8 cellular contexts compared by ENCODE assay signal in genomic region chr15:79849789-79850188, GRCh38. TPM values are rescaled to one million over a fixed set of nuclear protein-coding genes. Genes with fewer than 3 reads are reported as not detected.
DNase-seq lines count a peak whose midpoint lies in the region; ATAC-seq, FAIRE-seq and TF ChIP-seq lines count a peak whose summit lies in the region.

No MANE protein-coding gene starts in this region.

- H3K27ac Mint-ChIP-seq in natural killer cell: no peak overlapping the region
- no peak overlapping the region for H3K27ac Mint-ChIP-seq in natural killer cell treated with Interleukin-12 subunit alpha and Interleukin-12 subunit beta and Interleukin-15 and Interleukin-18, amount 100 ng/mL, for 72 hours
- H3K27ac Mint-ChIP-seq in effector memory CD8-positive, alpha-beta T cell: peak overlapping the region in 1 of 2 donors; percentile 33

- H3K36me3 ChIP-seq in OCI-LY7 (ENCODE audit: insufficient read depth, low read length) (0 out of 2 replicates have a peak, but pooled peaks cover 4% of the 10 kb centered on the region), endothelial cell of umbilical vein (ENCODE audit: control insufficient read depth in 2 of 2, extremely low read depth in 1 of 2, insufficient read depth in 2 of 2, low read length in 2 of 2) (no peaks in the 10 kb centered on the region), prostate gland (no peaks in the 10 kb centered on the region), aorta (ENCODE audit: control insufficient read depth in 1 of 2, insufficient read depth in 2 of 2, low read length in 1 of 2) (no peaks in the 10 kb centered on the region)

- no peak overlapping the region for H3K9ac ChIP-seq in endothelial cell of umbilical vein (replicated peaks; ENCODE audit: extremely low read depth, insufficient read depth, low read length)

- 77% methylated on average over 3 of the region's 3 CpGs for WGBS in prostate gland
- 80 to 84% methylated on average over 3 of the region's 3 CpGs for WGBS in aorta, 2 donors

- no peak overlapping the region for H2AFZ ChIP-seq in OCI-LY7 (ENCODE audit: low read length)
- no peak overlapping the region for H2AFZ ChIP-seq in endothelial cell of umbilical vein (ENCODE audit: low read depth, low read length)

- intact Hi-C loops in natural killer cell (cut with micrococcal nuclease): no loop called here
- intact Hi-C loops in OCI-LY7 (cut with micrococcal nuclease; ENCODE audit: unreplicated experiment): loop anchor here (5.0 kb wide), 3 partner anchors 182 to 467 kb away; no protein-coding TSS in a partner anchor
- intact Hi-C loops in endothelial cell of umbilical vein (cut with micrococcal nuclease): loop anchor here (1.0 to 5.0 kb wide), 2 partner anchors 207 to 468 kb away; no protein-coding TSS in a partner anchor
- intact Hi-C loops in prostate gland (cut with DNase I): no loop called here
- intact Hi-C loops in aorta (cut with DNase I): loop anchor here in 1 of 2 donors (5.0 kb wide), 1 partner anchor 467 kb away; no protein-coding TSS in a partner anchor

- no peak for FAIRE-seq in endothelial cell of umbilical vein (lab: Jason Lieb, UNC)

- H3K9me2 ChIP-seq in OCI-LY7 (ENCODE audit: insufficient read depth, low read length): no peaks in the 10 kb centered on the region

- TF ChIP-seq CTCF in natural killer cell (IDR thresholded peaks at IDR 0.05) (peak; percentile 39), OCI-LY7 (conservative IDR thresholded peaks at IDR 0.05; ENCODE audit: low read length) (peak; percentile 89), endothelial cell of umbilical vein (IDR thresholded peaks at IDR 0.05; ENCODE audit: extremely low read depth in 1 of 2, insufficient read depth in 1 of 2, low read depth in 1 of 2, low read length in 2 of 2) (peak; percentile 65 to 67), prostate gland (IDR thresholded peaks at IDR 0.05) (peak in 3 of 4 experiments; percentile 43 to 47 (median 44))

- H3K4me1 ChIP-seq in OCI-LY7 (ENCODE audit: insufficient read depth, low read length, poor library complexity, severe bottlenecking): no peaks in the 10 kb centered on the region
- no peaks in the 10 kb centered on the region for H3K4me1 ChIP-seq in endothelial cell of umbilical vein (ENCODE audit: control insufficient read depth, extremely low read depth, insufficient read depth, low read length)
- H3K4me1 ChIP-seq in prostate gland (replicated peaks): no peaks in the 10 kb centered on the region
- no peaks in the 10 kb centered on the region for H3K4me1 ChIP-seq in aorta (ENCODE audit: control insufficient read depth in 1 of 2, insufficient read depth in 2 of 2, low read length in 2 of 2)

- H3K27me3 ChIP-seq in endothelial cell of umbilical vein (ENCODE audit: control insufficient read depth in 2 of 2, insufficient read depth in 2 of 2, low read length in 2 of 2) (no peaks in the 10 kb centered on the region), prostate gland (replicated peaks; ENCODE audit: insufficient read depth) (no peaks in the 10 kb centered on the region), aorta (ENCODE audit: control insufficient read depth in 1 of 2, insufficient read depth in 2 of 2, low read length in 1 of 2) (no peaks in the 10 kb centered on the region)

- dilution Hi-C loops in endothelial cell of umbilical vein (cut with MboI; ENCODE audit: extremely low pct_ligation_motif_present, low sequenced_read_pairs): no loop called here

- H4K20me1 ChIP-seq in OCI-LY7 (ENCODE audit: insufficient read depth, low read length): no peaks in the 10 kb centered on the region
- no peaks in the 10 kb centered on the region for H4K20me1 ChIP-seq in endothelial cell of umbilical vein (replicated peaks; ENCODE audit: control insufficient read depth, extremely low read depth, insufficient read depth, low read length)

- CTCF ChIA-PET in OCI-LY7 (lab: Charles Lee; ENCODE audit: unreplicated experiment) (interaction anchor here (0.5 kb wide), 1 partner anchor 133 kb away, joined by 3 read pairs; no protein-coding TSS in a partner anchor), endothelial cell of umbilical vein (lab: Charles Lee) (interaction anchor here (0.6 to 3.7 kb wide), 35 partner anchors 9 to 665 kb away, joined by 3 to 170 read pairs (median 3); partner anchors contain the start of genes MINAR1 and TMED3)

- DNase-seq in natural killer cell (no peak), OCI-LY7 (ENCODE audit: low spot score) (peak; percentile 54), endothelial cell of umbilical vein (ENCODE audit: low read depth, low spot score) (peak; percentile 40), prostate gland (ENCODE audit: low spot score) (peak; percentile 19), aorta (no peak)
- DNase-seq in natural killer cell treated with Interleukin-12 subunit alpha and Interleukin-12 subunit beta and Interleukin-15 and Interleukin-18, amount 100 ng/mL, for 72 hours (ENCODE audit: low spot score): no peak
- no peak for DNase-seq in effector memory CD8-positive, alpha-beta T cell

- no peak overlapping the region for H3K4me3 ChIP-seq in OCI-LY7 (ENCODE audit: low read depth, low read length, poor library complexity, severe bottlenecking)
- no peak overlapping the region for H3K4me3 ChIP-seq in endothelial cell of umbilical vein (replicated peaks in 1 of 3; ENCODE audit: insufficient read depth in 1 of 3, low read depth in 1 of 3, low read length in 3 of 3)
- H3K4me3 ChIP-seq in prostate gland: no peak overlapping the region
- no peak overlapping the region for H3K4me3 ChIP-seq in aorta (ENCODE audit: low read length in 2 of 2)

- H3K9me3 ChIP-seq in OCI-LY7 (ENCODE audit: low read length) (no peaks in the 10 kb centered on the region), endothelial cell of umbilical vein (replicated peaks; ENCODE audit: control insufficient read depth, insufficient read depth, low read length) (no peaks in the 10 kb centered on the region), prostate gland (no peaks in the 10 kb centered on the region), aorta (ENCODE audit: control insufficient read depth, low read length) (no peaks in the 10 kb centered on the region)

- TF ChIP-seq POLR2A in endothelial cell of umbilical vein (IDR thresholded peaks at IDR 0.05; ENCODE audit: low read depth, low read length): no peak
- TF ChIP-seq POLR2A in prostate gland (IDR thresholded peaks at IDR 0.05): no peak

- H3K79me2 ChIP-seq in OCI-LY7 (ENCODE audit: insufficient read depth, low read depth, low read length) (no peaks in the 10 kb centered on the region), endothelial cell of umbilical vein (ENCODE audit: control insufficient read depth, insufficient read depth, low read length) (no peaks in the 10 kb centered on the region)

- H3K9me1 ChIP-seq in endothelial cell of umbilical vein (replicated peaks; ENCODE audit: control insufficient read depth, extremely low read depth, insufficient read depth, low read length): no peaks in the 10 kb centered on the region

- no peaks in the 10 kb centered on the region for H3K27me3 Mint-ChIP-seq in natural killer cell (ENCODE audit: low read depth in 2 of 2)
- H3K27me3 Mint-ChIP-seq in natural killer cell treated with Interleukin-12 subunit alpha and Interleukin-12 subunit beta and Interleukin-15 and Interleukin-18, amount 100 ng/mL, for 72 hours: no peaks in the 10 kb centered on the region
- no peaks in the 10 kb centered on the region for H3K27me3 Mint-ChIP-seq in effector memory CD8-positive, alpha-beta T cell

- POLR2A ChIA-PET in OCI-LY7 (lab: Charles Lee): interaction anchor here (0.5 kb wide), 1 partner anchor 27 kb away, joined by 4 read pairs; no protein-coding TSS in a partner anchor
- POLR2A ChIA-PET in endothelial cell of umbilical vein (lab: Charles Lee): no interaction called here

- no peak overlapping the region for H3K27ac ChIP-seq in OCI-LY7 (ENCODE audit: low read depth, low read length, poor library complexity, severe bottlenecking)
- no peak overlapping the region for H3K27ac ChIP-seq in endothelial cell of umbilical vein (ENCODE audit: insufficient read depth, low read depth, low read length)
- no peak overlapping the region for H3K27ac ChIP-seq in prostate gland
- H3K27ac ChIP-seq in aorta (ENCODE audit: low read depth in 1 of 2, low read length in 2 of 2): no peak overlapping the region

- peaks cover 15 to 28% of the 10 kb centered on the region in 2 donors for H3K4me1 Mint-ChIP-seq in natural killer cell
- peaks cover 4 to 19% of the 10 kb centered on the region in 2 donors for H3K4me1 Mint-ChIP-seq in natural killer cell treated with Interleukin-12 subunit alpha and Interleukin-12 subunit beta and Interleukin-15 and Interleukin-18, amount 100 ng/mL, for 72 hours (ENCODE audit: low read depth in 2 of 2)
- H3K4me1 Mint-ChIP-seq in effector memory CD8-positive, alpha-beta T cell (ENCODE audit: low read depth in 2 of 2): peaks cover 23 to 33% of the 10 kb centered on the region in 2 donors

- ATAC-seq in natural killer cell: no peak
- ATAC-seq in natural killer cell treated with Interleukin-12 subunit alpha and Interleukin-12 subunit beta and Interleukin-15 and Interleukin-18, amount 100 ng/mL, for 72 hours: no peak
- no peak for ATAC-seq in aorta (ENCODE audit: low FRiP score)
- no peak for ATAC-seq in HG03025 (IDR thresholded peaks at IDR 0.05; ENCODE audit: low FRiP score, unreplicated experiment)
- no peak for ATAC-seq in effector memory CD8-positive, alpha-beta T cell (replicated peaks)

- BruUV-seq in OCI-LY7 (replicated peaks; lab: Mats Ljungman, UMichigan): no TSS peak
- no TSS peak for BruUV-seq in endothelial cell of umbilical vein (replicated peaks; lab: Mats Ljungman, UMichigan)

- no peaks in the 10 kb centered on the region for H3K36me3 Mint-ChIP-seq in natural killer cell
- H3K36me3 Mint-ChIP-seq in natural killer cell treated with Interleukin-12 subunit alpha and Interleukin-12 subunit beta and Interleukin-15 and Interleukin-18, amount 100 ng/mL, for 72 hours: peaks cover 8% of the 10 kb centered on the region
- H3K36me3 Mint-ChIP-seq in effector memory CD8-positive, alpha-beta T cell (ENCODE audit: insufficient read depth): peaks cover 22% of the 10 kb centered on the region

- H3K4me2 ChIP-seq in OCI-LY7 (ENCODE audit: low read length) (no peak overlapping the region), endothelial cell of umbilical vein (ENCODE audit: insufficient read depth, low read length) (no peak overlapping the region)

- no peaks in the 10 kb centered on the region for H3K9me3 Mint-ChIP-seq in natural killer cell
- H3K9me3 Mint-ChIP-seq in natural killer cell treated with Interleukin-12 subunit alpha and Interleukin-12 subunit beta and Interleukin-15 and Interleukin-18, amount 100 ng/mL, for 72 hours: no peaks in the 10 kb centered on the region
- no peaks in the 10 kb centered on the region for H3K9me3 Mint-ChIP-seq in effector memory CD8-positive, alpha-beta T cell

- H3K4me3 Mint-ChIP-seq in natural killer cell: no peak overlapping the region
- no peak overlapping the region for H3K4me3 Mint-ChIP-seq in natural killer cell treated with Interleukin-12 subunit alpha and Interleukin-12 subunit beta and Interleukin-15 and Interleukin-18, amount 100 ng/mL, for 72 hours
- no peak overlapping the region for H3K4me3 Mint-ChIP-seq in effector memory CD8-positive, alpha-beta T cell

RNA-seq across cellular contexts. Expression of gene MTHFS, which starts 47.0 kb away (rescaled TPM):
- 10 to 100 TPM in 2 of 3 donors, 1 to 10 TPM in 1; 7.0 to 10.8 (median 10.5) TPM for total RNA-seq in natural killer cell
- 10 to 100 TPM; 12.1 to 12.2 TPM for total RNA-seq in natural killer cell treated with Interleukin-12 subunit alpha and Interleukin-12 subunit beta and Interleukin-15 and Interleukin-18, amount 100 ng/mL, for 72 hours
- 12.4 and 16.4 TPM in 2 replicates for total RNA-seq in OCI-LY7 (2014; rRNA removed; shearing (Covaris generic))
- 26.5 and 32.3 TPM in 2 replicates for total RNA-seq in OCI-LY7 (2022)
- total RNA-seq in endothelial cell of umbilical vein: 9.9 and 15.7 TPM in 2 replicates
- 7.4 and 9.3 TPM in 2 replicates for polyA plus RNA-seq in endothelial cell of umbilical vein
- 11.8 and 13.7 TPM in 2 replicates for polyA plus RNA-seq in endothelial cell of umbilical vein (2011; cell fraction: cytosol; rRNA removed)
- polyA plus RNA-seq in endothelial cell of umbilical vein (2011; cell fraction: nucleus; rRNA removed): 4.6 and 5.4 TPM in 2 replicates
- 4.5 TPM in 2 replicates for polyA plus RNA-seq in endothelial cell of umbilical vein (2012)
- polyA minus RNA-seq in endothelial cell of umbilical vein: 3.9 and 6.8 TPM in 2 replicates
- 38.3 TPM for polyA minus RNA-seq in endothelial cell of umbilical vein (2011; cell fraction: cytosol; rRNA and poly(A)+ RNA removed)
- polyA minus RNA-seq in endothelial cell of umbilical vein (2011; cell fraction: nucleus; rRNA and poly(A)+ RNA removed): 2.8 and 3.4 TPM in 2 replicates
- 10 to 100 TPM; 28.7 to 55.1 TPM for total RNA-seq in prostate gland
- total RNA-seq in aorta: 10 to 100 TPM in 1 of 2 donors, 1 to 10 TPM in 1; 8.6 to 15.4 TPM
- polyA plus RNA-seq in aorta: 10 to 100 TPM; 22.7 to 50.2 TPM

Comparison
In these comparisons a context has a peak if more than half of its experiments do, and no peak if none do; other contexts are left out.
1. DNase-seq: peak in OCI-LY7 (single experiment), endothelial cell of umbilical vein (single experiment) and prostate gland (single experiment); none in natural killer cell (single experiment), natural killer cell treated with Interleukin-12 subunit alpha and Interleukin-12 subunit beta and Interleukin-15 and Interleukin-18, amount 100 ng/mL, for 72 hours (single experiment), aorta (0 of 2) and effector memory CD8-positive, alpha-beta T cell (0 of 3).
2. CTCF ChIP-seq: peak in every context shown above with its lines; median percentile 89 in OCI-LY7; 66 in endothelial cell of umbilical vein; 44 in prostate gland; 39 in natural killer cell.
3. intact Hi-C loops: an anchor here in OCI-LY7 (5.0 kb wide) and endothelial cell of umbilical vein (1.0 to 5.0 kb wide); none called in natural killer cell and prostate gland.